ENCODE assay signal across 2 cellular contexts in the genomic region with DNA sequence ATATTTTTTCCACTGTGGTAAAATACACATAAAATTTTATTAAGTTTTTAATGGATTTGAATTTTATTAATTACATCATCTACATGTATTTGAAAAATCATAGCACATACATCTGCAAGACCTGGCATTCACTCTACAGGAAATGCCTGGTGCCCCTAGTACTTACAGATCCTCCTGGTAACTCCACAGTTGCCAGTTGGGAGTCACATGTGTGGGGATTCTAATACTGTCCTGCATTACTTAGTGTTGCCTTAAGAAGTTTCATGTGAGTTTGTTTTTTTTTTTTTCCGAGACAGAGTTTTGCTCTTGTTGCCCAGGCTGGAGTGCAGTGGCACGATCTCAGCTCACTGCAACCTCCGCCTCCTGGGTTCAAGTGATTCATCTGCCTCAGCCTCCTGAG.
TF ChIP-seq lines count a peak whose summit lies in the region.

No MANE protein-coding gene starts in this region.

TF ChIP-seq in SK-N-SH treated with all-trans-retinoic acid at 6 μM for 48 hours, 23 proteins besides CTCF, POLR2A, EP300 and RAD21:
- TF ChIP-seq, protein P1, sequence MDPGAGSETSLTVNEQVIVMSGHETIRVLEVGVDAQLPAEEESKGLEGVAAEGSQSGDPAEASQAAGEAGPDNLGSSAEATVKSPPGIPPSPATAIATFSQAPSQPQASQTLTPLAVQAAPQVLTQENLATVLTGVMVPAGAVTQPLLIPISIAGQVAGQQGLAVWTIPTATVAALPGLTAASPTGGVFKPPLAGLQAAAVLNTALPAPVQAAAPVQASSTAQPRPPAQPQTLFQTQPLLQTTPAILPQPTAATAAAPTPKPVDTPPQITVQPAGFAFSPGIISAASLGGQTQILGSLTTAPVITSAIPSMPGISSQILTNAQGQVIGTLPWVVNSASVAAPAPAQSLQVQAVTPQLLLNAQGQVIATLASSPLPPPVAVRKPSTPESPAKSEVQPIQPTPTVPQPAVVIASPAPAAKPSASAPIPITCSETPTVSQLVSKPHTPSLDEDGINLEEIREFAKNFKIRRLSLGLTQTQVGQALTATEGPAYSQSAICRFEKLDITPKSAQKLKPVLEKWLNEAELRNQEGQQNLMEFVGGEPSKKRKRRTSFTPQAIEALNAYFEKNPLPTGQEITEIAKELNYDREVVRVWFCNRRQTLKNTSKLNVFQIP (CRISPR knock-in tag; IDR thresholded peaks at IDR 0.05; ENCODE audit: borderline replicate concordance, low read depth), result no peak
- TF ChIP-seq RARB (CRISPR knock-in tag; IDR thresholded peaks at IDR 0.05) (no peak), ZFP3 (CRISPR knock-in tag; IDR thresholded peaks at IDR 0.05) (no peak), ESRRG (CRISPR knock-in tag; IDR thresholded peaks at IDR 0.05) (no peak), GLIS3 (CRISPR knock-in tag; IDR thresholded peaks at IDR 0.05) (no peak), TOX (CRISPR knock-in tag; IDR thresholded peaks at IDR 0.05; ENCODE audit: borderline replicate concordance) (no peak), ZC3H10 (CRISPR knock-in tag; IDR thresholded peaks at IDR 0.05) (no peak), ZNF70 (CRISPR knock-in tag; IDR thresholded peaks at IDR 0.05) (no peak), ZFP30 (CRISPR knock-in tag; IDR thresholded peaks at IDR 0.05) (no peak), ARNTL (CRISPR knock-in tag; IDR thresholded peaks at IDR 0.05; ENCODE audit: borderline replicate concordance, low read depth) (no peak), PPARA (CRISPR knock-in tag; IDR thresholded peaks at IDR 0.05; ENCODE audit: borderline replicate concordance) (no peak), ISL1 (CRISPR knock-in tag; IDR thresholded peaks at IDR 0.05) (no peak), ZNF8 (CRISPR knock-in tag; IDR thresholded peaks at IDR 0.05) (no peak)
- TF ChIP-seq, protein P2, sequence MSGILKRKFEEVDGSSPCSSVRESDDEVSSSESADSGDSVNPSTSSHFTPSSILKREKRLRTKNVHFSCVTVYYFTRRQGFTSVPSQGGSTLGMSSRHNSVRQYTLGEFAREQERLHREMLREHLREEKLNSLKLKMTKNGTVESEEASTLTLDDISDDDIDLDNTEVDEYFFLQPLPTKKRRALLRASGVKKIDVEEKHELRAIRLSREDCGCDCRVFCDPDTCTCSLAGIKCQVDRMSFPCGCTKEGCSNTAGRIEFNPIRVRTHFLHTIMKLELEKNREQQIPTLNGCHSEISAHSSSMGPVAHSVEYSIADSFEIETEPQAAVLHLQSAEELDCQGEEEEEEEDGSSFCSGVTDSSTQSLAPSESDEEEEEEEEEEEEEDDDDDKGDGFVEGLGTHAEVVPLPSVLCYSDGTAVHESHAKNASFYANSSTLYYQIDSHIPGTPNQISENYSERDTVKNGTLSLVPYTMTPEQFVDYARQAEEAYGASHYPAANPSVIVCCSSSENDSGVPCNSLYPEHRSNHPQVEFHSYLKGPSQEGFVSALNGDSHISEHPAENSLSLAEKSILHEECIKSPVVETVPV (CRISPR knock-in tag; IDR thresholded peaks at IDR 0.05), result no peak
- TF ChIP-seq, protein P3, sequence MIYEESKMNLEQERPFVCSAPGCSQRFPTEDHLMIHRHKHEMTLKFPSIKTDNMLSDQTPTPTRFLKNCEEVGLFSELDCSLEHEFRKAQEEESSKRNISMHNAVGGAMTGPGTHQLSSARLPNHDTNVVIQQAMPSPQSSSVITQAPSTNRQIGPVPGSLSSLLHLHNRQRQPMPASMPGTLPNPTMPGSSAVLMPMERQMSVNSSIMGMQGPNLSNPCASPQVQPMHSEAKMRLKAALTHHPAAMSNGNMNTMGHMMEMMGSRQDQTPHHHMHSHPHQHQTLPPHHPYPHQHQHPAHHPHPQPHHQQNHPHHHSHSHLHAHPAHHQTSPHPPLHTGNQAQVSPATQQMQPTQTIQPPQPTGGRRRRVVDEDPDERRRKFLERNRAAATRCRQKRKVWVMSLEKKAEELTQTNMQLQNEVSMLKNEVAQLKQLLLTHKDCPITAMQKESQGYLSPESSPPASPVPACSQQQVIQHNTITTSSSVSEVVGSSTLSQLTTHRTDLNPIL (CRISPR knock-in tag; IDR thresholded peaks at IDR 0.05; ENCODE audit: low read depth), result no peak
TF ChIP-seq in SK-N-SH treated with all-trans-retinoic acid at 6 μM for 48 hours: peak in this region for 0.

TF ChIP-seq in SK-N-SH, 30 proteins besides CTCF, POLR2A, EP300 and RAD21 (continued from another document):
- TF ChIP-seq, protein P4, sequence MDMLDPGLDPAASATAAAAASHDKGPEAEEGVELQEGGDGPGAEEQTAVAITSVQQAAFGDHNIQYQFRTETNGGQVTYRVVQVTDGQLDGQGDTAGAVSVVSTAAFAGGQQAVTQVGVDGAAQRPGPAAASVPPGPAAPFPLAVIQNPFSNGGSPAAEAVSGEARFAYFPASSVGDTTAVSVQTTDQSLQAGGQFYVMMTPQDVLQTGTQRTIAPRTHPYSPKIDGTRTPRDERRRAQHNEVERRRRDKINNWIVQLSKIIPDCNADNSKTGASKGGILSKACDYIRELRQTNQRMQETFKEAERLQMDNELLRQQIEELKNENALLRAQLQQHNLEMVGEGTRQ (IDR thresholded peaks at IDR 0.05; ENCODE audit: borderline replicate concordance, low read depth, low read length), result no peak
- no peak for TF ChIP-seq NRF1 (IDR thresholded peaks at IDR 0.05; ENCODE audit: low read depth, low read length)
- no peak for TF ChIP-seq MEF2A (IDR thresholded peaks at IDR 0.05; ENCODE audit: borderline replicate concordance, low read depth)
- TF ChIP-seq, protein P5, sequence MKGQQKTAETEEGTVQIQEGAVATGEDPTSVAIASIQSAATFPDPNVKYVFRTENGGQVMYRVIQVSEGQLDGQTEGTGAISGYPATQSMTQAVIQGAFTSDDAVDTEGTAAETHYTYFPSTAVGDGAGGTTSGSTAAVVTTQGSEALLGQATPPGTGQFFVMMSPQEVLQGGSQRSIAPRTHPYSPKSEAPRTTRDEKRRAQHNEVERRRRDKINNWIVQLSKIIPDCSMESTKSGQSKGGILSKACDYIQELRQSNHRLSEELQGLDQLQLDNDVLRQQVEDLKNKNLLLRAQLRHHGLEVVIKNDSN (IDR thresholded peaks at IDR 0.05; ENCODE audit: borderline replicate concordance, low read depth), result no peak
- no peak for TF ChIP-seq NFIC (IDR thresholded peaks at IDR 0.05; ENCODE audit: borderline replicate concordance)
- TF ChIP-seq, protein P6, sequence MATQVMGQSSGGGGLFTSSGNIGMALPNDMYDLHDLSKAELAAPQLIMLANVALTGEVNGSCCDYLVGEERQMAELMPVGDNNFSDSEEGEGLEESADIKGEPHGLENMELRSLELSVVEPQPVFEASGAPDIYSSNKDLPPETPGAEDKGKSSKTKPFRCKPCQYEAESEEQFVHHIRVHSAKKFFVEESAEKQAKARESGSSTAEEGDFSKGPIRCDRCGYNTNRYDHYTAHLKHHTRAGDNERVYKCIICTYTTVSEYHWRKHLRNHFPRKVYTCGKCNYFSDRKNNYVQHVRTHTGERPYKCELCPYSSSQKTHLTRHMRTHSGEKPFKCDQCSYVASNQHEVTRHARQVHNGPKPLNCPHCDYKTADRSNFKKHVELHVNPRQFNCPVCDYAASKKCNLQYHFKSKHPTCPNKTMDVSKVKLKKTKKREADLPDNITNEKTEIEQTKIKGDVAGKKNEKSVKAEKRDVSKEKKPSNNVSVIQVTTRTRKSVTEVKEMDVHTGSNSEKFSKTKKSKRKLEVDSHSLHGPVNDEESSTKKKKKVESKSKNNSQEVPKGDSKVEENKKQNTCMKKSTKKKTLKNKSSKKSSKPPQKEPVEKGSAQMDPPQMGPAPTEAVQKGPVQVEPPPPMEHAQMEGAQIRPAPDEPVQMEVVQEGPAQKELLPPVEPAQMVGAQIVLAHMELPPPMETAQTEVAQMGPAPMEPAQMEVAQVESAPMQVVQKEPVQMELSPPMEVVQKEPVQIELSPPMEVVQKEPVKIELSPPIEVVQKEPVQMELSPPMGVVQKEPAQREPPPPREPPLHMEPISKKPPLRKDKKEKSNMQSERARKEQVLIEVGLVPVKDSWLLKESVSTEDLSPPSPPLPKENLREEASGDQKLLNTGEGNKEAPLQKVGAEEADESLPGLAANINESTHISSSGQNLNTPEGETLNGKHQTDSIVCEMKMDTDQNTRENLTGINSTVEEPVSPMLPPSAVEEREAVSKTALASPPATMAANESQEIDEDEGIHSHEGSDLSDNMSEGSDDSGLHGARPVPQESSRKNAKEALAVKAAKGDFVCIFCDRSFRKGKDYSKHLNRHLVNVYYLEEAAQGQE (IDR thresholded peaks at IDR 0.05; ENCODE audit: low read depth, low read length), result no peak
- TF ChIP-seq YY1 (IDR thresholded peaks at IDR 0.05; ENCODE audit: low read depth), result no peak
- TF ChIP-seq RFX5 (IDR thresholded peaks at IDR 0.05; ENCODE audit: low read length), result no peak
- TF ChIP-seq FOXJ3 (CRISPR knock-in tag; IDR thresholded peaks at IDR 0.05), result no peak
- TF ChIP-seq GABPA (IDR thresholded peaks at IDR 0.05; ENCODE audit: low read depth), result no peak
